1 cellular context compared by ENCODE assay signal in the genomic region with DNA sequence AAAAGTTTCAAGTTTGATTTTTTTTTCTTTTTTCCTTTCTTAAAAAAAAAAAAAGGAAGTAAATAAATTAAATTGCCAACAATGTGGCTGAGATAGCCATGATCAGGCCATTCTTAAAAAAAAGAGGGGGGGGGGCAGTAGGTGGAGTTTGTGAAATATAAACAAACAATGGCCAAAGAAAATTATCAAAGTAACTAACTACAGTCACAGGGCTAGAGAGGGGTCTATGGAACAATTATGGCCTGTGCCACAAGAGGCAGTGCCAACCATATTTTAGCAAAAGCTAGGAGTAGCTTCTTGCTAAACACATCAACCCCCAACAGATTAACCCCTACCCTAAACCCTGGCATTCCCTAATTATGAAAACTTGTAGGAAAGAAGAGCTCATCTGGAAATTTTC.
TF ChIP-seq lines count a peak whose summit lies in the region.

No MANE protein-coding gene starts in this region.

TF ChIP-seq in IMR-90, 13 proteins besides CTCF, POLR2A, EP300 and RAD21:
- no peak for TF ChIP-seq RFX5 (IDR thresholded peaks at IDR 0.05; ENCODE audit: low read depth, low read length)
- TF ChIP-seq, protein P1, sequence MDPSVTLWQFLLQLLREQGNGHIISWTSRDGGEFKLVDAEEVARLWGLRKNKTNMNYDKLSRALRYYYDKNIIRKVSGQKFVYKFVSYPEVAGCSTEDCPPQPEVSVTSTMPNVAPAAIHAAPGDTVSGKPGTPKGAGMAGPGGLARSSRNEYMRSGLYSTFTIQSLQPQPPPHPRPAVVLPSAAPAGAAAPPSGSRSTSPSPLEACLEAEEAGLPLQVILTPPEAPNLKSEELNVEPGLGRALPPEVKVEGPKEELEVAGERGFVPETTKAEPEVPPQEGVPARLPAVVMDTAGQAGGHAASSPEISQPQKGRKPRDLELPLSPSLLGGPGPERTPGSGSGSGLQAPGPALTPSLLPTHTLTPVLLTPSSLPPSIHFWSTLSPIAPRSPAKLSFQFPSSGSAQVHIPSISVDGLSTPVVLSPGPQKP (IDR thresholded peaks at IDR 0.05; ENCODE audit: borderline replicate concordance, low read depth, low read length): no peak
- no peak for TF ChIP-seq BHLHE40 (IDR thresholded peaks at IDR 0.05; ENCODE audit: low read depth, low read length)
- TF ChIP-seq CEBPB (IDR thresholded peaks at IDR 0.05; ENCODE audit: low read depth, low read length): no peak
- no peak for TF ChIP-seq MXI1 (IDR thresholded peaks at IDR 0.05; ENCODE audit: borderline replicate concordance, low read depth, low read length)
- no peak for TF ChIP-seq CHD1 (IDR thresholded peaks at IDR 0.05; ENCODE audit: low read depth, low read length)
- no peak for TF ChIP-seq SMC3 (IDR thresholded peaks at IDR 0.05; ENCODE audit: low read depth, low read length)
- no peak for TF ChIP-seq USF2 (IDR thresholded peaks at IDR 0.05; ENCODE audit: low read depth, low read length)
- TF ChIP-seq FOS (IDR thresholded peaks at IDR 0.05; ENCODE audit: low read depth, low read length): no peak
- TF ChIP-seq NFE2L2 (IDR thresholded peaks at IDR 0.05; ENCODE audit: low read depth, low read length): no peak
- no peak for TF ChIP-seq MAZ (IDR thresholded peaks at IDR 0.05; ENCODE audit: borderline replicate concordance, low read depth, low read length)
- no peak for TF ChIP-seq MAFK (IDR thresholded peaks at IDR 0.05; ENCODE audit: low read depth, low read length)
- no peak for TF ChIP-seq RCOR1 (IDR thresholded peaks at IDR 0.05; ENCODE audit: insufficient replicate concordance, low read length)
